ENCODE assay signal across 1 cellular context in the genomic region with DNA sequence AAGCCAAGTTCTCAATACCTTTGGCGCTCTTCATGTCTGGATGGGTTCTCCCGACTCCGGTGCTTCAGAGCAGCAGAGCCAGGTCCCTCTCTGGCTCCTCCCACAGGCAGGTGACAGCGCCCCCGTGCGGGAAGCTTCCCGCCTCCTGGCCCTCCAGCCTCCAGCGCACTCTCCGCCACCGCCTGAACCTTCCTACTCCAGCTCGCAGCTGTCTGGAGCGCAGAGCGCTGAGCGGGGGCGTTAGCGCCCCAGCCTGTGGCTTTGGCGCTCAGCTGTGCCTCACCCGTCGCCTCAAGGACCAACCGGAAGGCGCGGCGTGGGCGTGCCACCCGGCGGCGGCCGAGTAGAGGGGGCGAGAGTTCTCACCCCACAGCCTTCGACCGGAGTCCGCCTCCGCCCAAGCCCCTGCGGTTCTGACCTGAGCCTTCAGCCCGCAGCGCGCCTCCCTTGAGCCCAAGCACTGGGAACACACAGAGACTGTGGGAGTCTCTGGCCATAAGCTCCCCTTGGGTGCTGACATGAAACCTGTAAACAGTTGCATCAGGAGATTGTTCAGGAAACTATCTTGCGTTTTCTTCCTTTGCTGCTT.
TF ChIP-seq lines count a peak whose summit lies in the region.

A gene with protein sequence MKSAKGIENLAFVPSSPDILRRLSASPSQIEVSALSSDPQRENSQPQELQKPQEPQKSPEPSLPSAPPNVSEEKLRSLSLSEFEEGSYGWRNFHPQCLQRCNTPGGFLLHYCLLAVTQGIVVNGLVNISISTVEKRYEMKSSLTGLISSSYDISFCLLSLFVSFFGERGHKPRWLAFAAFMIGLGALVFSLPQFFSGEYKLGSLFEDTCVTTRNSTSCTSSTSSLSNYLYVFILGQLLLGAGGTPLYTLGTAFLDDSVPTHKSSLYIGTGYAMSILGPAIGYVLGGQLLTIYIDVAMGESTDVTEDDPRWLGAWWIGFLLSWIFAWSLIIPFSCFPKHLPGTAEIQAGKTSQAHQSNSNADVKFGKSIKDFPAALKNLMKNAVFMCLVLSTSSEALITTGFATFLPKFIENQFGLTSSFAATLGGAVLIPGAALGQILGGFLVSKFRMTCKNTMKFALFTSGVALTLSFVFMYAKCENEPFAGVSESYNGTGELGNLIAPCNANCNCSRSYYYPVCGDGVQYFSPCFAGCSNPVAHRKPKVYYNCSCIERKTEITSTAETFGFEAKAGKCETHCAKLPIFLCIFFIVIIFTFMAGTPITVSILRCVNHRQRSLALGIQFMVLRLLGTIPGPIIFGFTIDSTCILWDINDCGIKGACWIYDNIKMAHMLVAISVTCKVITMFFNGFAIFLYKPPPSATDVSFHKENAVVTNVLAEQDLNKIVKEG (minus strand): TSS at position 56 of the 589 bp plus-strand sequence. CDS start 22 bp downstream, at position 34.

TF ChIP-seq in HEK293, 187 proteins besides CTCF, POLR2A, EP300 and RAD21 (continued from another document and continues in another):
- TF ChIP-seq, protein P1, sequence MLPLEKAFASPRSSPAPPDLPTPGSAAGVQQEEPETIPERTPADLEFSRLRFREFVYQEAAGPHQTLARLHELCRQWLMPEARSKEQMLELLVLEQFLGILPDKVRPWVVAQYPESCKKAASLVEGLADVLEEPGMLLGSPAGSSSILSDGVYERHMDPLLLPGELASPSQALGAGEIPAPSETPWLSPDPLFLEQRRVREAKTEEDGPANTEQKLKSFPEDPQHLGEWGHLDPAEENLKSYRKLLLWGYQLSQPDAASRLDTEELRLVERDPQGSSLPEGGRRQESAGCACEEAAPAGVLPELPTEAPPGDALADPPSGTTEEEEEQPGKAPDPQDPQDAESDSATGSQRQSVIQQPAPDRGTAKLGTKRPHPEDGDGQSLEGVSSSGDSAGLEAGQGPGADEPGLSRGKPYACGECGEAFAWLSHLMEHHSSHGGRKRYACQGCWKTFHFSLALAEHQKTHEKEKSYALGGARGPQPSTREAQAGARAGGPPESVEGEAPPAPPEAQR (tag by site-specific recombination; IDR thresholded peaks at IDR 0.05) = no peak
- TF ChIP-seq ZFP41 (tag by site-specific recombination; IDR thresholded peaks at IDR 0.05; ENCODE audit: borderline replicate concordance) (no peak), ZNF433 (tag by site-specific recombination; IDR thresholded peaks at IDR 0.05; ENCODE audit: low read depth) (no peak), ZNF175 (tag by site-specific recombination; IDR thresholded peaks at IDR 0.05) (no peak), ZNF624 (tag by site-specific recombination; IDR thresholded peaks at IDR 0.05) (no peak), ZBTB21 (tag by site-specific recombination; IDR thresholded peaks at IDR 0.05) (no peak), ZNF146 (tag by site-specific recombination; IDR thresholded peaks at IDR 0.05) (no peak), ZNF23 (tag by site-specific recombination; IDR thresholded peaks at IDR 0.05; ENCODE audit: borderline replicate concordance) (no peak), ZFHX2 (tag by site-specific recombination; conservative IDR thresholded peaks at IDR 0.05) (peak; percentile 99), ZNF184 (tag by site-specific recombination; IDR thresholded peaks at IDR 0.05) (no peak), HIC1 (tag by site-specific recombination; IDR thresholded peaks at IDR 0.05) (peak; percentile 18; the same call in 1 of the 2 replicates), ZNF626 (tag by site-specific recombination; IDR thresholded peaks at IDR 0.05) (no peak), WT1 (tag by site-specific recombination; IDR thresholded peaks at IDR 0.05) (no peak), ZBTB20 (tag by site-specific recombination; IDR thresholded peaks at IDR 0.05) (0 out of 2 replicates have a peak, but pooled peaks have one; percentile 43), ZNF473 (tag by site-specific recombination; IDR thresholded peaks at IDR 0.05) (no peak), OVOL3 (tag by site-specific recombination; IDR thresholded peaks at IDR 0.05) (no peak), ZNF19 (tag by site-specific recombination; IDR thresholded peaks at IDR 0.05; ENCODE audit: low read depth) (no peak), ATF2 (tag by site-specific recombination; IDR thresholded peaks at IDR 0.05; ENCODE audit: low read depth) (no peak), ZNF561 (tag by site-specific recombination; IDR thresholded peaks at IDR 0.05; ENCODE audit: borderline replicate concordance) (peak; percentile 71; the same call in 1 of the 2 replicates), RBAK (tag by site-specific recombination; IDR thresholded peaks at IDR 0.05) (no peak), ZNF768 (tag by site-specific recombination; IDR thresholded peaks at IDR 0.05) (no peak), KLF9 (tag by site-specific recombination; IDR thresholded peaks at IDR 0.05; ENCODE audit: low read depth) (peak; percentile 92), ZBTB1 (tag by site-specific recombination; IDR thresholded peaks at IDR 0.05) (0 out of 2 replicates have a peak, but pooled peaks have one; percentile 35), ZNF660 (tag by site-specific recombination; IDR thresholded peaks at IDR 0.05) (peak; percentile 93; the same call in 1 of the 2 replicates), ZNF610 (tag by site-specific recombination; IDR thresholded peaks at IDR 0.05; ENCODE audit: borderline replicate concordance) (peak; percentile 62; the same call in 1 of the 2 replicates), TCF7L2 (IDR thresholded peaks at IDR 0.05; ENCODE audit: borderline replicate concordance, low read depth, low read length) (no peak), HOXA7 (CRISPR knock-in tag; IDR thresholded peaks at IDR 0.05; ENCODE audit: borderline replicate concordance) (no peak), ZNF701 (tag by site-specific recombination; IDR thresholded peaks at IDR 0.05) (no peak), ZNF843 (tag by site-specific recombination; IDR thresholded peaks at IDR 0.05) (peak; percentile 22; the same call in 1 of the 2 replicates), ZSCAN16 (tag by site-specific recombination; IDR thresholded peaks at IDR 0.05) (no peak), ZBTB10 (tag by site-specific recombination; IDR thresholded peaks at IDR 0.05) (peak; percentile 70), ZNF658 (tag by site-specific recombination; IDR thresholded peaks at IDR 0.05) (no peak), ZNF174 (tag by site-specific recombination; IDR thresholded peaks at IDR 0.05) (no peak), OSR2 (tag by site-specific recombination; IDR thresholded peaks at IDR 0.05) (0 out of 2 replicates have a peak, but pooled peaks have one; percentile 21), FEZF1 (tag by site-specific recombination; IDR thresholded peaks at IDR 0.05) (no peak), ZNF266 (tag by site-specific recombination; IDR thresholded peaks at IDR 0.05; ENCODE audit: low read depth) (no peak), ZNF560 (tag by site-specific recombination; IDR thresholded peaks at IDR 0.05; ENCODE audit: borderline replicate concordance) (no peak), ZNF2 (tag by site-specific recombination; IDR thresholded peaks at IDR 0.05) (peak; percentile 73; the same call in 1 of the 2 replicates), BCL11B (tag by site-specific recombination; IDR thresholded peaks at IDR 0.05; ENCODE audit: low read depth) (no peak), ZNF138 (tag by site-specific recombination; IDR thresholded peaks at IDR 0.05; ENCODE audit: borderline replicate concordance) (no peak), ZNF404 (tag by site-specific recombination; IDR thresholded peaks at IDR 0.05) (no peak), ZNF621 (tag by site-specific recombination; IDR thresholded peaks at IDR 0.05) (no peak)
- TF ChIP-seq, protein P2, sequence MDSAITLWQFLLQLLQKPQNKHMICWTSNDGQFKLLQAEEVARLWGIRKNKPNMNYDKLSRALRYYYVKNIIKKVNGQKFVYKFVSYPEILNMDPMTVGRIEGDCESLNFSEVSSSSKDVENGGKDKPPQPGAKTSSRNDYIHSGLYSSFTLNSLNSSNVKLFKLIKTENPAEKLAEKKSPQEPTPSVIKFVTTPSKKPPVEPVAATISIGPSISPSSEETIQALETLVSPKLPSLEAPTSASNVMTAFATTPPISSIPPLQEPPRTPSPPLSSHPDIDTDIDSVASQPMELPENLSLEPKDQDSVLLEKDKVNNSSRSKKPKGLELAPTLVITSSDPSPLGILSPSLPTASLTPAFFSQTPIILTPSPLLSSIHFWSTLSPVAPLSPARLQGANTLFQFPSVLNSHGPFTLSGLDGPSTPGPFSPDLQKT (IDR thresholded peaks at IDR 0.05; ENCODE audit: borderline replicate concordance, low read depth, low read length) = no peak
- TF ChIP-seq, protein P3, sequence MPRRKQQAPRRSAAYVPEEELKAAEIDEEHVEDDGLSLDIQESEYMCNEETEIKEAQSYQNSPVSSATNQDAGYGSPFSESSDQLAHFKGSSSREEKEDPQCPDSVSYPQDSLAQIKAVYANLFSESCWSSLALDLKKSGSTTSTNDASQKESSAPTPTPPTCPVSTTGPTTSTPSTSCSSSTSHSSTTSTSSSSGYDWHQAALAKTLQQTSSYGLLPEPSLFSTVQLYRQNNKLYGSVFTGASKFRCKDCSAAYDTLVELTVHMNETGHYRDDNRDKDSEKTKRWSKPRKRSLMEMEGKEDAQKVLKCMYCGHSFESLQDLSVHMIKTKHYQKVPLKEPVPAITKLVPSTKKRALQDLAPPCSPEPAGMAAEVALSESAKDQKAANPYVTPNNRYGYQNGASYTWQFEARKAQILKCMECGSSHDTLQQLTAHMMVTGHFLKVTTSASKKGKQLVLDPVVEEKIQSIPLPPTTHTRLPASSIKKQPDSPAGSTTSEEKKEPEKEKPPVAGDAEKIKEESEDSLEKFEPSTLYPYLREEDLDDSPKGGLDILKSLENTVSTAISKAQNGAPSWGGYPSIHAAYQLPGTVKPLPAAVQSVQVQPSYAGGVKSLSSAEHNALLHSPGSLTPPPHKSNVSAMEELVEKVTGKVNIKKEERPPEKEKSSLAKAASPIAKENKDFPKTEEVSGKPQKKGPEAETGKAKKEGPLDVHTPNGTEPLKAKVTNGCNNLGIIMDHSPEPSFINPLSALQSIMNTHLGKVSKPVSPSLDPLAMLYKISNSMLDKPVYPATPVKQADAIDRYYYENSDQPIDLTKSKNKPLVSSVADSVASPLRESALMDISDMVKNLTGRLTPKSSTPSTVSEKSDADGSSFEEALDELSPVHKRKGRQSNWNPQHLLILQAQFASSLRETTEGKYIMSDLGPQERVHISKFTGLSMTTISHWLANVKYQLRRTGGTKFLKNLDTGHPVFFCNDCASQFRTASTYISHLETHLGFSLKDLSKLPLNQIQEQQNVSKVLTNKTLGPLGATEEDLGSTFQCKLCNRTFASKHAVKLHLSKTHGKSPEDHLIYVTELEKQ (tag by site-specific recombination; IDR thresholded peaks at IDR 0.05; ENCODE audit: borderline replicate concordance) = no peak
